In the genomic region with DNA sequence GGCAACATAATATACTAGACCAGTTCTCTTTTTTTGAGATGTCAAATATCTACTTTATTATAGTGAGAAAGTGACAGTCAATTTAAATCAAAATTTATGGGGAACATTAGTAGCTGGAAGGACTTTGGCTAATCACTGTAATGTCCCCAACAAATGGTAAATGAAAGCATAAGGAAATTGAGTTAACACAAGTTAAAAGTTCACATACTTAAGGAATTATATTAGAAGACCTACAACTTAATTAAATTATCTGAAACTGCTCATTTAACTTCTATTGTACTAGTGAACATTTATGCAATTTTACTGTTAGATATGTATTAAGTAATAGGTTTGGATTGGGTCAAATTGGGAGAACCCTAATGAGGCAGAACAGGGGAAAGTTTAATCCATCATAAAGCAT, we compare ENCODE assay signal across 27 cellular contexts.
A peak's percentile ranks its signal among the peaks of the same experiment; 100 is the strongest.
DNase-seq lines count a peak whose midpoint lies in the region; FAIRE-seq and TF ChIP-seq lines count a peak whose summit lies in the region.
"Had no signal": no experiment of that assay in that cellular context is flagged by ENCODE, and none has a peak within 500 bp of the region (broad histone marks: within the 10 kb centered on the region; RNA-seq: fewer than 3 reads in every experiment).

No MANE protein-coding gene starts in this region.

- H3K4me1 Mint-ChIP-seq in H9, result peaks cover 55 to 65% of the 10 kb centered on the region in 2 experiments
- peaks cover 73% of the 10 kb centered on the region for H3K4me1 Mint-ChIP-seq in chondrocyte (ENCODE audit: low read depth)
- H3K4me1 Mint-ChIP-seq in neural progenitor cell, result peaks cover 53% of the 10 kb centered on the region
- H3K4me1 Mint-ChIP-seq in MCF 10A (ENCODE audit: insufficient read depth, unreplicated experiment), result no peaks in the 10 kb centered on the region
- H3K4me1 Mint-ChIP-seq: CD4-positive, CD25-positive, alpha-beta regulatory T cell; CD8-positive, alpha-beta memory T cell had no signal

- peaks cover 0 to 5% (median 1%) of the 10 kb centered on the region in 3 experiments; a peak in 2 of 7 replicates for H3K36me3 Mint-ChIP-seq in H9 (ENCODE audit: insufficient read depth in 1 of 3, low read depth in 3 of 3)
- peaks cover 24% of the 10 kb centered on the region for H3K36me3 Mint-ChIP-seq in chondrocyte (ENCODE audit: low read depth)
- peaks cover 17% of the 10 kb centered on the region for H3K36me3 Mint-ChIP-seq in neural progenitor cell
- peaks cover 5% of the 10 kb centered on the region for H3K36me3 Mint-ChIP-seq in MCF 10A (ENCODE audit: insufficient read depth, unreplicated experiment)
- H3K36me3 Mint-ChIP-seq: CD4-positive, CD25-positive, alpha-beta regulatory T cell; CD8-positive, alpha-beta memory T cell had no signal

- H2BK20ac ChIP-seq in H9 (ENCODE audit: low read depth, low read length, poor library complexity, severe bottlenecking), result no peak overlapping the region

- no peak overlapping the region for H2BK5ac ChIP-seq in H9 (ENCODE audit: insufficient read length, low read length)

- H2BK15ac ChIP-seq in H9 (ENCODE audit: low read depth, low read length), result no peak overlapping the region

- H4K8ac ChIP-seq in H9 (replicated peaks; ENCODE audit: insufficient read length, low read depth, low read length), result no peak overlapping the region

- no peaks in the 10 kb centered on the region for H3K23me2 ChIP-seq in H9 (ENCODE audit: insufficient read length, low read depth, low read length, poor library complexity, severe bottlenecking)

- H3K9me3 Mint-ChIP-seq in H9 (no peaks in the 10 kb centered on the region; a peak in 1 of 5 replicates), chondrocyte (ENCODE audit: low read depth) (peaks cover 3% of the 10 kb centered on the region), neural progenitor cell (peaks cover 17% of the 10 kb centered on the region), MCF 10A (ENCODE audit: unreplicated experiment) (no peaks in the 10 kb centered on the region)
- H3K9me3 Mint-ChIP-seq: HFFc6 had no signal

- H4K91ac ChIP-seq in H9 (ENCODE audit: insufficient read length, low read depth, low read length), result no peak overlapping the region

- no peaks in the 10 kb centered on the region for H4K20me1 ChIP-seq in H9 (ENCODE audit: control insufficient read depth, insufficient read depth, insufficient read length)
- H4K20me1 ChIP-seq in neural progenitor cell (ENCODE audit: low read depth), result no peaks in the 10 kb centered on the region

- DNase-seq in H9 (no peak), chondrocyte (ENCODE audit: low spot score) (no peak), neural progenitor cell (ENCODE audit: low spot score) (no peak), MCF 10A (ENCODE audit: unreplicated experiment) (no peak), islet precursor cell (no peak), kidney (no peak)
- DNase-seq in stimulated activated CD4-positive, alpha-beta T cell treated with anti-CD3 and anti-CD28 coated beads, Interleukin-12 subunit alpha, Interleukin-12 subunit beta, amount 100 ng/mL, for 4 hours, result no peak
- DNase-seq: ACHN; BE2C; C1 segment of cervical spinal cord; CD4-positive, CD25-positive, alpha-beta regulatory T cell; CD8-positive, alpha-beta memory T cell; COR-L47; DMS 273 treated with DMSO at 0.1 percent for 48 hours; DMS53; DND-41; EL; GM23248; HFFc6; KG1 had no signal

- POLR2A ChIA-PET in MCF 10A (lab: Yijun Ruan, JAX), result no interaction called here

- H3K4me3 ChIP-seq in HUES64 (ENCODE audit: low read length) (peak overlapping the region; percentile 50), neural progenitor cell (no peak overlapping the region), kidney (ENCODE audit: low read length in 2 of 2) (no peak overlapping the region)
- H3K4me3 ChIP-seq: GM23248 had no signal

- no peaks in the 10 kb centered on the region for H3K79me1 ChIP-seq in H9 (ENCODE audit: insufficient read depth, low read depth, low read length, poor library complexity, severe bottlenecking)

- CTCF ChIA-PET in MCF 10A (lab: Yijun Ruan, JAX), result no interaction called here

- peaks cover 4% of the 10 kb centered on the region for H3F3A ChIP-seq in neural progenitor cell (ENCODE audit: low read depth)

- H3K23ac ChIP-seq in H9 (ENCODE audit: insufficient read length, low read depth, low read length), result no peak overlapping the region

- H3K9ac ChIP-seq in H9 (ENCODE audit: extremely low read depth, insufficient read length, low read length) (no peak overlapping the region), HUES64 (ENCODE audit: low read depth, low read length) (peak overlapping the region; percentile 76; the same call in 1 of the 2 replicates), neural progenitor cell (no peak overlapping the region), kidney (ENCODE audit: low read length in 2 of 2) (no peak overlapping the region)
- H3K9ac ChIP-seq: GM23248 had no signal

- BruUV-seq in MCF 10A (replicated peaks; lab: Mats Ljungman, UMichigan), result no TSS peak

- no peaks in the 10 kb centered on the region for H3K9me3 ChIP-seq in H9 (ENCODE audit: control insufficient read depth, low read depth, low read length)
- H3K9me3 ChIP-seq in HUES64 (ENCODE audit: insufficient read depth, low read depth, low read length), result no peaks in the 10 kb centered on the region
- H3K9me3 ChIP-seq in neural progenitor cell (ENCODE audit: low read depth), result no peaks in the 10 kb centered on the region
- no peaks in the 10 kb centered on the region for H3K9me3 ChIP-seq in kidney (ENCODE audit: control insufficient read depth in 1 of 2, low read length in 2 of 2)
- H3K9me3 ChIP-seq: BE2C had no signal

- H3K4me3 Mint-ChIP-seq in H9 (no peak overlapping the region), chondrocyte (ENCODE audit: unreplicated experiment) (peak overlapping the region; percentile 68), neural progenitor cell (peak overlapping the region; percentile 74), MCF 10A (ENCODE audit: unreplicated experiment) (no peak overlapping the region)
- H3K4me3 Mint-ChIP-seq: CD4-positive, CD25-positive, alpha-beta regulatory T cell; CD8-positive, alpha-beta memory T cell; HFFc6 had no signal

- H2BK12ac ChIP-seq in H9 (ENCODE audit: insufficient read length, low read depth, low read length), result no peak overlapping the region

- H3K56ac ChIP-seq in H9 (ENCODE audit: insufficient read length, low read depth, low read length), result no peak overlapping the region

- H3K4me1 ChIP-seq in H9 (ENCODE audit: insufficient read depth, low read length) (peaks cover 14% of the 10 kb centered on the region; the same call in 1 of the 2 replicates), HUES64 (ENCODE audit: insufficient read depth, low read length) (peaks cover 52% of the 10 kb centered on the region), neural progenitor cell (peaks cover 27% of the 10 kb centered on the region), kidney (ENCODE audit: control insufficient read depth in 1 of 2, insufficient read depth in 1 of 2, low read depth in 1 of 2, low read length in 2 of 2) (no peaks in the 10 kb centered on the region)

- H3K4ac ChIP-seq in H9 (ENCODE audit: low read depth, low read length), result no peak overlapping the region

- H3K27me3 Mint-ChIP-seq in H9 (ENCODE audit: low read depth), result no peaks in the 10 kb centered on the region
- no peaks in the 10 kb centered on the region for H3K27me3 Mint-ChIP-seq in chondrocyte (ENCODE audit: low read depth)
- H3K27me3 Mint-ChIP-seq in neural progenitor cell (ENCODE audit: insufficient read depth, low read depth), result peaks cover 6% of the 10 kb centered on the region
- H3K27me3 Mint-ChIP-seq in MCF 10A (ENCODE audit: insufficient read depth, unreplicated experiment), result no peaks in the 10 kb centered on the region
- H3K27me3 Mint-ChIP-seq: CD4-positive, CD25-positive, alpha-beta regulatory T cell; CD8-positive, alpha-beta memory T cell had no signal

- H3K79me2 ChIP-seq in H9 (ENCODE audit: insufficient read depth, low read length) (peaks cover 3% of the 10 kb centered on the region; the same call in 1 of the 2 replicates), neural progenitor cell (ENCODE audit: low read depth) (no peaks in the 10 kb centered on the region)

- intact Hi-C loops in MCF 10A (cut with micrococcal nuclease) (no loop called here), kidney (cut with DNase I) (no loop called here)

- H3T11ph ChIP-seq in H9 (ENCODE audit: low read length), result no peak overlapping the region

- no peak overlapping the region; a peak in 1 of 7 replicates for H3K27ac Mint-ChIP-seq in H9
- peak overlapping the region; percentile 93 for H3K27ac Mint-ChIP-seq in chondrocyte (ENCODE audit: unreplicated experiment)
- peak overlapping the region; percentile 7 for H3K27ac Mint-ChIP-seq in neural progenitor cell
- H3K27ac Mint-ChIP-seq in MCF 10A (ENCODE audit: low read depth, unreplicated experiment), result no peak overlapping the region
- H3K27ac Mint-ChIP-seq: CD4-positive, CD25-positive, alpha-beta regulatory T cell; CD8-positive, alpha-beta memory T cell; HFFc6 had no signal

- no peak overlapping the region for H2AK5ac ChIP-seq in H9 (ENCODE audit: insufficient read length, low read length)

- no peak overlapping the region for H2BK120ac ChIP-seq in H9 (ENCODE audit: low read depth, low read length, poor library complexity, severe bottlenecking)

- no peak overlapping the region for H4K5ac ChIP-seq in H9 (ENCODE audit: insufficient read length, low read depth, low read length)

- H2AFZ ChIP-seq in H9 (ENCODE audit: low read length) (no peak overlapping the region), neural progenitor cell (replicated peaks) (no peak overlapping the region)
- H2AFZ ChIP-seq: GM23248 had no signal

- H3K4me2 ChIP-seq in H9 (ENCODE audit: insufficient read depth, insufficient read length, low read length), result peak overlapping the region; percentile 59
- H3K4me2 ChIP-seq in neural progenitor cell, result no peak overlapping the region

- no peak for FAIRE-seq in kidney (lab: Jason Lieb, UNC)
- FAIRE-seq: A204.1, G401.6, GM12891, GM19239, H54 had no signal

- no peaks in the 10 kb centered on the region for H3K27me3 ChIP-seq in H9 (ENCODE audit: insufficient read depth, low read length)
- no peaks in the 10 kb centered on the region for H3K27me3 ChIP-seq in HUES64 (ENCODE audit: insufficient read depth, low read length)
- no peaks in the 10 kb centered on the region for H3K27me3 ChIP-seq in neural progenitor cell
- H3K27me3 ChIP-seq: BE2C had no signal

- TF ChIP-seq CTCF in H9 (conservative IDR thresholded peaks at IDR 0.05) (no peak), chondrocyte (IDR thresholded peaks at IDR 0.05) (no peak), neural progenitor cell (IDR thresholded peaks at IDR 0.05) (no peak), MCF 10A (IDR thresholded peaks at IDR 0.05; ENCODE audit: unreplicated experiment) (no peak), kidney (IDR thresholded peaks at IDR 0.05; ENCODE audit: borderline replicate concordance, extremely low read depth, insufficient read depth) (no peak)

- H3K27ac ChIP-seq in H9 (ENCODE audit: insufficient read length, low read depth, low read length), result no peak overlapping the region
- 0 out of 2 replicates have a peak overlapping the region, but pooled peaks have one; percentile 12 for H3K27ac ChIP-seq in HUES64 (ENCODE audit: low read depth, low read length)
- H3K27ac ChIP-seq in neural progenitor cell, result no peak overlapping the region
- H3K27ac ChIP-seq in kidney (ENCODE audit: low read depth in 2 of 2, low read length in 2 of 2), result no peak overlapping the region
- H3K27ac ChIP-seq: GM23248, HL-60 had no signal

- H3K14ac ChIP-seq in H9 (ENCODE audit: insufficient read depth, low read length), result no peak overlapping the region

- H3K36me3 ChIP-seq in HUES64 (ENCODE audit: insufficient read depth, low read length), result peaks cover 18% of the 10 kb centered on the region; the same call in 1 of the 2 replicates
- no peaks in the 10 kb centered on the region for H3K36me3 ChIP-seq in neural progenitor cell
- H3K36me3 ChIP-seq in kidney (ENCODE audit: control insufficient read depth in 1 of 2, insufficient read depth in 2 of 2, low read length in 2 of 2), result no peaks in the 10 kb centered on the region
- H3K36me3 ChIP-seq: BE2C had no signal

- H3K18ac ChIP-seq in H9 (ENCODE audit: insufficient read length, low read depth, low read length), result no peak overlapping the region

Comparison
In these comparisons a context has a peak if more than half of its experiments do, and no peak if none do; other contexts are left out.
1. H3K27ac Mint-ChIP-seq: peak in chondrocyte (single experiment) and neural progenitor cell (single experiment); none in H9 (0 of 3) and MCF 10A (single experiment).
2. H3K4me3 Mint-ChIP-seq: peak in chondrocyte (single experiment) and neural progenitor cell (single experiment); none in H9 (0 of 2) and MCF 10A (single experiment).